ENCODE assay signal across 13 cellular contexts in genomic region chr9:106980551-106981101, GRCh38.
A peak's percentile ranks its signal among the peaks of the same experiment; 100 is the strongest.
DNase-seq lines count a peak whose midpoint lies in the region; ATAC-seq, FAIRE-seq and TF ChIP-seq lines count a peak whose summit lies in the region.
"Had no signal": no experiment of that assay in that cellular context is flagged by ENCODE, and none has a peak within 500 bp of the region (broad histone marks: within the 10 kb centered on the region; RNA-seq: fewer than 3 reads in every experiment).

No MANE protein-coding gene starts in this region.

- no peaks in the 10 kb centered on the region for H3K79me2 ChIP-seq in mesendoderm (ENCODE audit: control insufficient read depth, insufficient read depth, low read length)

- H3K27me3 Mint-ChIP-seq in natural killer cell treated with Interleukin-12 subunit alpha and Interleukin-12 subunit beta and Interleukin-15 and Interleukin-18, amount 100 ng/mL, for 72 hours = peaks cover 0 to 2% of the 10 kb centered on the region in 2 donors
- H3K27me3 Mint-ChIP-seq in nephron progenitor cell (ENCODE audit: low read depth, poor library complexity) = no peaks in the 10 kb centered on the region

- H3K4me3 ChIP-seq in astrocyte of the spinal cord (ENCODE audit: low read depth, low read length) (no peak overlapping the region), mesendoderm (ENCODE audit: low read length) (no peak overlapping the region)
- H3K4me3 ChIP-seq: lung had no signal

- no peak overlapping the region for H3K23ac ChIP-seq in mesendoderm (ENCODE audit: low read length)

- no peaks in the 10 kb centered on the region for H3K27me3 ChIP-seq in mesendoderm (ENCODE audit: insufficient read depth, low read length, poor library complexity)

- H3K4me3 Mint-ChIP-seq in natural killer cell treated with Interleukin-12 subunit alpha and Interleukin-12 subunit beta and Interleukin-15 and Interleukin-18, amount 100 ng/mL, for 72 hours = no peak overlapping the region
- H3K4me3 Mint-ChIP-seq in nephron progenitor cell = no peak overlapping the region
- H3K4me3 Mint-ChIP-seq: activated naive CD8-positive, alpha-beta T cell treated with anti-CD3 and anti-CD28 coated beads, Interleukin-2, amount 50 U/mL, for 24 hours had no signal

- no peak overlapping the region for H3K4ac ChIP-seq in mesendoderm (ENCODE audit: low read depth, low read length)

- in situ Hi-C loops in astrocyte of the spinal cord (cut with HindIII; ENCODE audit: low sequenced_read_pairs) = no loop called here

- no peak for TF ChIP-seq POLR2A in H54 (IDR thresholded peaks at IDR 0.05; ENCODE audit: low read depth, low read length)

- FAIRE-seq in H54 (lab: Jason Lieb, UNC) = peak; percentile 86

- no peak overlapping the region for H3K18ac ChIP-seq in mesendoderm (ENCODE audit: low read length)

- H2BK15ac ChIP-seq in mesendoderm (replicated peaks; ENCODE audit: low read depth) = no peak overlapping the region

- H3K9ac ChIP-seq in mesendoderm (ENCODE audit: low read length) = no peak overlapping the region

- peaks cover 5% of the 10 kb centered on the region for H3K4me1 ChIP-seq in mesendoderm (ENCODE audit: control insufficient read depth, low read depth, low read length)

- no peak overlapping the region for H3K27ac Mint-ChIP-seq in natural killer cell treated with Interleukin-12 subunit alpha and Interleukin-12 subunit beta and Interleukin-15 and Interleukin-18, amount 100 ng/mL, for 72 hours
- no peak overlapping the region for H3K27ac Mint-ChIP-seq in nephron progenitor cell
- H3K27ac Mint-ChIP-seq: activated naive CD8-positive, alpha-beta T cell treated with anti-CD3 and anti-CD28 coated beads, Interleukin-2, amount 50 U/mL, for 24 hours had no signal

- no peak overlapping the region for H2BK5ac ChIP-seq in mesendoderm (ENCODE audit: low read length)

- no peak overlapping the region for H3K56ac ChIP-seq in mesendoderm (ENCODE audit: low read length)

- no peaks in the 10 kb centered on the region for H3K79me1 ChIP-seq in mesendoderm (ENCODE audit: low read length)

- H3K27ac ChIP-seq in mesendoderm (ENCODE audit: low read depth, low read length) = no peak overlapping the region

- H2AK5ac ChIP-seq in mesendoderm (ENCODE audit: low read length) = no peak overlapping the region

- peaks cover 4% of the 10 kb centered on the region for H3K9me3 Mint-ChIP-seq in natural killer cell treated with Interleukin-12 subunit alpha and Interleukin-12 subunit beta and Interleukin-15 and Interleukin-18, amount 100 ng/mL, for 72 hours
- H3K9me3 Mint-ChIP-seq in nephron progenitor cell = no peaks in the 10 kb centered on the region
- H3K9me3 Mint-ChIP-seq: activated naive CD8-positive, alpha-beta T cell treated with anti-CD3 and anti-CD28 coated beads, Interleukin-2, amount 50 U/mL, for 24 hours had no signal

- TF ChIP-seq CTCF in astrocyte of the spinal cord (IDR thresholded peaks at IDR 0.05; ENCODE audit: low read depth, low read length) = no peak
- no peak for TF ChIP-seq CTCF in nephron progenitor cell (IDR thresholded peaks at IDR 0.05)

- no peaks in the 10 kb centered on the region for H3K36me3 ChIP-seq in mesendoderm (ENCODE audit: control insufficient read depth, insufficient read depth, low read length)

- ATAC-seq in GM18498 (IDR thresholded peaks at IDR 0.05; ENCODE audit: unreplicated experiment) = peak; percentile 39
- peak; percentile 56 to 63 for ATAC-seq in natural killer cell treated with Interleukin-12 subunit alpha and Interleukin-12 subunit beta and Interleukin-15 and Interleukin-18, amount 100 ng/mL, for 72 hours
- ATAC-seq: activated naive CD8-positive, alpha-beta T cell treated with anti-CD3 and anti-CD28 coated beads, Interleukin-2, amount 50 U/mL, for 24 hours had no signal

- H3K4me2 ChIP-seq in mesendoderm (ENCODE audit: low read length) = no peak overlapping the region

- no peaks in the 10 kb centered on the region for H3K36me3 Mint-ChIP-seq in natural killer cell treated with Interleukin-12 subunit alpha and Interleukin-12 subunit beta and Interleukin-15 and Interleukin-18, amount 100 ng/mL, for 72 hours
- H3K36me3 Mint-ChIP-seq in nephron progenitor cell (ENCODE audit: low read depth) = peaks cover 91% of the 10 kb centered on the region

- H4K8ac ChIP-seq in mesendoderm (ENCODE audit: low read depth, low read length) = no peak overlapping the region

- no CpG with 5 or more reads among the region's 2 CpGs for WGBS in mesendoderm (ENCODE audit: extremely low coverage, insufficient coverage, low lambda C conversion rate)

- H2BK120ac ChIP-seq in mesendoderm (ENCODE audit: low read depth, low read length) = no peak overlapping the region

- no peaks in the 10 kb centered on the region for H3K4me1 Mint-ChIP-seq in natural killer cell treated with Interleukin-12 subunit alpha and Interleukin-12 subunit beta and Interleukin-15 and Interleukin-18, amount 100 ng/mL, for 72 hours (ENCODE audit: low read depth in 2 of 2)
- peaks cover 20% of the 10 kb centered on the region for H3K4me1 Mint-ChIP-seq in nephron progenitor cell

- DNase-seq in H54 (ENCODE audit: insufficient read length, low spot score) = peak; percentile 23
- peak; percentile 24 for DNase-seq in astrocyte of the spinal cord (ENCODE audit: low read depth, low spot score)
- no peak for DNase-seq in natural killer cell treated with Interleukin-12 subunit alpha and Interleukin-12 subunit beta and Interleukin-15 and Interleukin-18, amount 100 ng/mL, for 72 hours (ENCODE audit: low spot score)
- DNase-seq in NCI-H2107 (lab: John Stamatoyannopoulos, UW) = no peak
- no peak for DNase-seq in mesendoderm
- DNase-seq in nephron progenitor cell = no peak
- DNase-seq in stimulated activated CD4-positive, alpha-beta T cell treated with anti-CD3 and anti-CD28 coated beads, Interleukin-1b, Interleukin-23, amount 100 ng/mL, for 48 hours = no peak
- DNase-seq: activated naive CD8-positive, alpha-beta T cell treated with anti-CD3 and anti-CD28 coated beads, Interleukin-2, amount 50 U/mL, for 24 hours; cortex of kidney; GDM1; NCI-H2171 had no signal

- no peak overlapping the region for H4K5ac ChIP-seq in mesendoderm (ENCODE audit: low read length)

Comparison
In these comparisons a context has a peak if more than half of its experiments do, and no peak if none do; other contexts are left out.
1. DNase-seq: peak in H54 (single experiment) and astrocyte of the spinal cord (single experiment); none in natural killer cell treated with Interleukin-12 subunit alpha and Interleukin-12 subunit beta and Interleukin-15 and Interleukin-18, amount 100 ng/mL, for 72 hours (single experiment), NCI-H2107 (single experiment), mesendoderm (single experiment), nephron progenitor cell (single experiment) and stimulated activated CD4-positive, alpha-beta T cell treated with anti-CD3 and anti-CD28 coated beads, Interleukin-1b, Interleukin-23, amount 100 ng/mL, for 48 hours (single experiment).